ENCODE assay signal across 8 cellular contexts in genomic region chr4:152536545-152537182, GRCh38. TPM values are rescaled to one million over a fixed set of nuclear protein-coding genes. Genes with fewer than 3 reads are reported as not detected.
A peak's percentile ranks its signal among the peaks of the same experiment; 100 is the strongest.
DNase-seq lines count a peak whose midpoint lies in the region; ATAC-seq and TF ChIP-seq lines count a peak whose summit lies in the region.

No MANE protein-coding gene starts in this region.

- H3K9me3 Mint-ChIP-seq in naive thymus-derived CD4-positive, alpha-beta T cell: peaks cover 0 to 3% (median 0%) of the 10 kb centered on the region in 11 donors

- DNase-seq in NCI-H2227 (lab: John Stamatoyannopoulos, UW; ENCODE audit: unreplicated experiment) (peak; percentile 54), NCI-H2227 treated with DMSO at 0.1 percent for 48 hours (lab: John Stamatoyannopoulos, UW) (no peak)
- peak; percentile 53 for DNase-seq in activated CD4-positive, alpha-beta T cell treated with anti-CD3 and anti-CD28 coated beads for 1 hour
- DNase-seq in naive thymus-derived CD4-positive, alpha-beta T cell: peak in 6 of 9 donors; percentile 83 to 90 (median 88)

- 0 to 1% methylated on average over 24 of the region's 24 CpGs for WGBS in esophagus, 2 donors
- WGBS in urinary bladder: under 1% methylated on average over 24 of the region's 24 CpGs

- CTCF ChIA-PET in naive thymus-derived CD4-positive, alpha-beta T cell (lab: Charles Lee): interaction anchor here (0.6 to 3.0 kb wide), 6 partner anchors 9 to 773 kb away, joined by 3 to 20 read pairs (median 3); no protein-coding TSS in a partner anchor

- H3K27me3 Mint-ChIP-seq in naive thymus-derived CD4-positive, alpha-beta T cell: no peaks in the 10 kb centered on the region

- H3K4me1 ChIP-seq in esophagus (ENCODE audit: control insufficient read depth in 2 of 2, insufficient read depth in 2 of 2, low read length in 1 of 2) (no peaks in the 10 kb centered on the region), urinary bladder (ENCODE audit: insufficient read depth) (no peaks in the 10 kb centered on the region)
- peaks cover 29 to 53% of the 10 kb centered on the region in 2 donors for H3K4me1 ChIP-seq in naive thymus-derived CD4-positive, alpha-beta T cell (ENCODE audit: control insufficient read depth in 2 of 2, insufficient read depth in 2 of 2, low read length in 2 of 2)

- peak overlapping the region; percentile 93 to 99 (median 97) for H3K27ac Mint-ChIP-seq in naive thymus-derived CD4-positive, alpha-beta T cell

- H3K4me3 Mint-ChIP-seq in naive thymus-derived CD4-positive, alpha-beta T cell: peak overlapping the region; percentile 89 to 99 (median 94)

- H3K27ac ChIP-seq in esophagus (ENCODE audit: low read depth in 2 of 2, low read length in 1 of 2): peak overlapping the region; percentile 99
- H3K27ac ChIP-seq in naive thymus-derived CD4-positive, alpha-beta T cell (ENCODE audit: low read depth, low read length): peak overlapping the region; percentile 90
- peak overlapping the region; percentile 91 for H3K27ac ChIP-seq in urinary bladder (ENCODE audit: low read depth)

- peaks cover 40 to 73% (median 61%) of the 10 kb centered on the region in 7 donors for H3K4me1 Mint-ChIP-seq in naive thymus-derived CD4-positive, alpha-beta T cell

- no peak for TF ChIP-seq EP300 in Ishikawa (IDR thresholded peaks at IDR 0.05; ENCODE audit: borderline replicate concordance)

- intact Hi-C loops in naive thymus-derived CD4-positive, alpha-beta T cell (cut with micrococcal nuclease): loop anchor here (1.0 to 10.0 kb wide), 23 partner anchors 8 to 1521 kb away; partner anchors contain the start of genes ARFIP1 (in 2 of the 2), GATB (in 2 of the 2), RPS3A (in 2 of the 2) and TIGD4 (in 2 of the 2)

- ATAC-seq in GM21786 (IDR thresholded peaks at IDR 0.05; ENCODE audit: unreplicated experiment): peak; percentile 23
- peak; percentile 63 for ATAC-seq in naive thymus-derived CD4-positive, alpha-beta T cell

- POLR2A ChIA-PET in naive thymus-derived CD4-positive, alpha-beta T cell (lab: Charles Lee): interaction anchor here (0.6 to 6.6 kb wide), 25 partner anchors 9 to 1061 kb away, joined by 3 to 76 read pairs (median 3); partner anchors contain the start of gene TMEM154

- peaks cover 0 to 26% (median 12%) of the 10 kb centered on the region in 5 donors for H3K36me3 Mint-ChIP-seq in naive thymus-derived CD4-positive, alpha-beta T cell

- peaks cover 0 to 5% of the 10 kb centered on the region in 2 donors for H3K9me3 ChIP-seq in esophagus (ENCODE audit: control insufficient read depth in 2 of 2, insufficient read depth in 1 of 2, low read depth in 1 of 2, low read length in 1 of 2)
- H3K9me3 ChIP-seq in naive thymus-derived CD4-positive, alpha-beta T cell (ENCODE audit: control insufficient read depth in 2 of 3, low read length in 3 of 3): no peaks in the 10 kb centered on the region

- H3K36me3 ChIP-seq in esophagus (ENCODE audit: control insufficient read depth in 2 of 2, insufficient read depth in 2 of 2, low read length in 1 of 2) (peaks cover 0 to 5% of the 10 kb centered on the region in 2 donors), urinary bladder (ENCODE audit: insufficient read depth) (no peaks in the 10 kb centered on the region)
- peaks cover 0 to 20% (median 0%) of the 10 kb centered on the region in 3 experiments for H3K36me3 ChIP-seq in naive thymus-derived CD4-positive, alpha-beta T cell (ENCODE audit: control insufficient read depth in 2 of 3, insufficient read depth in 3 of 3, low read length in 3 of 3)

- no peak for TF ChIP-seq RAD21 in Ishikawa (IDR thresholded peaks at IDR 0.05; ENCODE audit: low read depth)

- H3K4me3 ChIP-seq in esophagus (ENCODE audit: low read depth in 1 of 2, low read length in 2 of 2): peak overlapping the region; percentile 89 to 94
- H3K4me3 ChIP-seq in naive thymus-derived CD4-positive, alpha-beta T cell (ENCODE audit: low read length): peak overlapping the region; percentile 87
- peak overlapping the region; percentile 64 for H3K4me3 ChIP-seq in urinary bladder (ENCODE audit: low read depth, low read length)

- H3K27me3 ChIP-seq in esophagus (ENCODE audit: control insufficient read depth in 1 of 2, insufficient read depth in 2 of 2, low read length in 2 of 2): no peaks in the 10 kb centered on the region
- H3K27me3 ChIP-seq in naive thymus-derived CD4-positive, alpha-beta T cell (ENCODE audit: control insufficient read depth in 2 of 2, insufficient read depth in 2 of 2, low read length in 2 of 2): no peaks in the 10 kb centered on the region

TF ChIP-seq in Ishikawa, 13 proteins besides CTCF, POLR2A, EP300 and RAD21:
- TF ChIP-seq, protein P1, sequence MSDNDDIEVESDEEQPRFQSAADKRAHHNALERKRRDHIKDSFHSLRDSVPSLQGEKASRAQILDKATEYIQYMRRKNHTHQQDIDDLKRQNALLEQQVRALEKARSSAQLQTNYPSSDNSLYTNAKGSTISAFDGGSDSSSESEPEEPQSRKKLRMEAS (IDR thresholded peaks at IDR 0.05): peak; percentile 71; the same call in 1 of the 2 replicates
- TF ChIP-seq CREB1 (IDR thresholded peaks at IDR 0.05; ENCODE audit: low read depth): no peak
- TF ChIP-seq TEAD4 (IDR thresholded peaks at IDR 0.05): no peak
- TF ChIP-seq TAF1 (IDR thresholded peaks at IDR 0.05; ENCODE audit: low read depth): no peak
- 0 out of 2 replicates have a peak, but pooled peaks have one; percentile 10 for TF ChIP-seq USF1 (IDR thresholded peaks at IDR 0.05)
- TF ChIP-seq TCF12 (IDR thresholded peaks at IDR 0.05; ENCODE audit: low read depth): no peak
- TF ChIP-seq NFIC (IDR thresholded peaks at IDR 0.05): no peak
- TF ChIP-seq CEBPB (IDR thresholded peaks at IDR 0.05): no peak
- TF ChIP-seq FOXM1 (IDR thresholded peaks at IDR 0.05; ENCODE audit: borderline replicate concordance, low read depth): no peak
- TF ChIP-seq ZBTB7A (IDR thresholded peaks at IDR 0.05; ENCODE audit: low read depth): no peak
- TF ChIP-seq REST (IDR thresholded peaks at IDR 0.05; ENCODE audit: low read depth): no peak
- TF ChIP-seq EGR1 (IDR thresholded peaks at IDR 0.05): no peak

RNA-seq across cellular contexts. Expression of gene FBXW7, which starts 0.8 kb away (rescaled TPM):
- polyA plus RNA-seq in esophagus (10 to 100 TPM in 1 of 2 donors, 1 to 10 TPM in 1; 9.8 to 17.0 TPM), urinary bladder (7.9 TPM)
- total RNA-seq in naive thymus-derived CD4-positive, alpha-beta T cell: 100 to 1,000 TPM in 4 of 5 experiments, 10 to 100 TPM in 1; 57.5 to 139 (median 116) TPM
- 10 to 100 TPM; 40.4 to 50.5 TPM for polyA plus RNA-seq in naive thymus-derived CD4-positive, alpha-beta T cell
- total RNA-seq in urinary bladder: 101 TPM
